In genomic region chr19:45097450-45097775, GRCh38 we compare ENCODE assay signal across 1 cellular context.
TF ChIP-seq lines count a peak whose summit lies in the region.

No MANE protein-coding gene starts in this region.

TF ChIP-seq in HepG2, 621 proteins besides CTCF, POLR2A, EP300 and RAD21 (continued from another document):
- TF ChIP-seq E2F1 (CRISPR knock-in tag; IDR thresholded peaks at IDR 0.05) (no peak), AGO1 (IDR thresholded peaks at IDR 0.05; ENCODE audit: low read depth, low read length, poor library complexity, severe bottlenecking) (no peak), TSC22D2 (CRISPR knock-in tag; IDR thresholded peaks at IDR 0.05; ENCODE audit: borderline replicate concordance) (no peak), ZNF850 (CRISPR knock-in tag; conservative IDR thresholded peaks at IDR 0.05) (no peak), NR2F2 (IDR thresholded peaks at IDR 0.05; ENCODE audit: borderline replicate concordance, low read depth) (no peak), ZNF263 (CRISPR knock-in tag; IDR thresholded peaks at IDR 0.05) (no peak)
